17 cellular contexts compared by ENCODE assay signal in genomic region chr11:46564459-46564858, GRCh38. TPM values are rescaled to one million over a fixed set of nuclear protein-coding genes. Genes with fewer than 3 reads are reported as not detected.
DNase-seq lines count a peak whose midpoint lies in the region; ATAC-seq, FAIRE-seq and TF ChIP-seq lines count a peak whose summit lies in the region.
"Had no signal": no experiment of that assay in that cellular context is flagged by ENCODE, and none has a peak within 500 bp of the region (broad histone marks: within the 10 kb centered on the region; RNA-seq: fewer than 3 reads in every experiment).

No MANE protein-coding gene starts in this region.

- no peak overlapping the region for H2AFZ ChIP-seq in K562 (ENCODE audit: low read depth, low read length)

- no peak for TF ChIP-seq RAD21 in K562 (CRISPR knock-in tag; conservative IDR thresholded peaks at IDR 0.05 in 1 of 2, IDR thresholded peaks at IDR 0.05 in 1 of 2)

- TF ChIP-seq EP300 in K562 (IDR thresholded peaks at IDR 0.05; ENCODE audit: low read length) = no peak

- POLR2A ChIA-PET in K562 (lab: Yijun Ruan, JAX) = interaction anchor here (1.0 kb wide), 1 partner anchor 17 kb away, joined by 3 read pairs; no protein-coding TSS in a partner anchor

- H3K4me1 ChIP-seq in K562 (replicated peaks in 1 of 2; ENCODE audit: control insufficient read depth in 2 of 2, insufficient read depth in 2 of 2, low read length in 2 of 2) (peaks cover 4 to 11% of the 10 kb centered on the region in 2 experiments; a peak in 2 of 5 replicates), tibial artery (peaks cover 0 to 28% (median 11%) of the 10 kb centered on the region in 4 donors)

- no peak for FAIRE-seq in K562 (lab: Jason Lieb, UNC)
- FAIRE-seq: islet of Langerhans had no signal

- H4K20me1 ChIP-seq in K562 (replicated peaks; ENCODE audit: control insufficient read depth, insufficient read depth, low read length) = peaks cover 8% of the 10 kb centered on the region; the same call in 1 of the 2 replicates

- H3K4me3 ChIP-seq in K562 (no peak overlapping the region), tibial artery (no peak overlapping the region)
- H3K4me3 ChIP-seq: gastrocnemius medialis, sigmoid colon, upper lobe of right lung had no signal

- no peaks in the 10 kb centered on the region for H3K9me1 ChIP-seq in K562 (ENCODE audit: control insufficient read depth, insufficient read depth, low read length)

- intact Hi-C loops in K562 (cut with micrococcal nuclease) = loop anchor here (5.0 kb wide), 1 partner anchor 53 kb away; the partner anchor contains the start of genes ATG13 and HARBI1
- intact Hi-C loops in tibial artery (cut with DNase I; ENCODE audit: low total_unique reads) = no loop called here

- H3K9me3 ChIP-seq in K562 (replicated peaks; ENCODE audit: control insufficient read depth, insufficient read depth, low read depth, low read length) (no peaks in the 10 kb centered on the region), tibial artery (no peaks in the 10 kb centered on the region)
- H3K9me3 ChIP-seq: gastrocnemius medialis, sigmoid colon, upper lobe of right lung had no signal

- WGBS in K562 (ENCODE audit: insufficient coverage, low coverage, missing lambda C conversion rate) = 73% methylated on average over 1 of the region's 1 CpG

- ATAC-seq in K562 = no peak
- ATAC-seq: gastrocnemius medialis; stimulated activated naive B cell treated with anti-CD40 and anti-IgM and Interleukin-4, amounts not matched to agents 10 μg/mL and 1 μg/mL and 100 μg/mL, for 72 hours; upper lobe of right lung had no signal

- no peak overlapping the region for H3K4me2 ChIP-seq in K562 (ENCODE audit: insufficient read depth, low read length)

- TF ChIP-seq CTCF in K562 (IDR thresholded peaks at IDR 0.05 in 2 of 3, conservative IDR thresholded peaks at IDR 0.05 in 1 of 3; ENCODE audit: insufficient read depth in 2 of 3, low read depth in 1 of 3, low read length in 3 of 3) (no peak), tibial artery (IDR thresholded peaks at IDR 0.05) (no peak)

- in situ Hi-C loops in K562 (cut with MboI) = no loop called here

- H3K36me3 ChIP-seq in K562 (ENCODE audit: control insufficient read depth, insufficient read depth, low read length) = no peaks in the 10 kb centered on the region
- H3K36me3 ChIP-seq in tibial artery = no peaks in the 10 kb centered on the region
- H3K36me3 ChIP-seq: gastrocnemius medialis, sigmoid colon, upper lobe of right lung had no signal

- no TSS peak for BruUV-seq in K562 (replicated peaks; lab: Mats Ljungman, UMichigan)

- H3K27me3 ChIP-seq in K562 (ENCODE audit: control insufficient read depth in 2 of 2, insufficient read depth in 2 of 2, low read length in 2 of 2) (no peaks in the 10 kb centered on the region), tibial artery (no peaks in the 10 kb centered on the region)
- H3K27me3 ChIP-seq: gastrocnemius medialis, sigmoid colon, upper lobe of right lung had no signal

- TF ChIP-seq POLR2A in K562 (conservative IDR thresholded peaks at IDR 0.05) = no peak

- H3K27ac ChIP-seq in K562 (ENCODE audit: extremely low read depth, low read depth, low read length) = no peak overlapping the region
- no peak overlapping the region for H3K27ac ChIP-seq in tibial artery
- H3K27ac ChIP-seq: gastrocnemius medialis, sigmoid colon, upper lobe of right lung had no signal

- peak; percentile 44 for DNase-seq in GM03348 (ENCODE audit: low spot score)
- peak; percentile 67 for DNase-seq in M059J (ENCODE audit: low read depth)
- no peak for DNase-seq in K562 (ENCODE audit: extremely low read depth in 1 of 4, low spot score in 3 of 4)
- DNase-seq in kidney tubule cell (ENCODE audit: low spot score) = peak; percentile 40
- no peak for DNase-seq in occipital lobe (lab: John Stamatoyannopoulos, UW)
- DNase-seq in NAMALWA (ENCODE audit: low spot score) = no peak
- DNase-seq in KG1 (lab: John Stamatoyannopoulos, UW) = no peak
- DNase-seq in tibial artery = no peak
- DNase-seq: anterior cingulate cortex; gastrocnemius medialis; GDM1; NCI-H2171; NK-92 treated with Interleukin-12 subunit alpha and Interleukin-12 subunit beta, amount 100 ng/mL, for 24 hours; sigmoid colon; stimulated activated naive B cell treated with anti-CD40 and anti-IgM and Interleukin-4, amounts not matched to agents 10 μg/mL and 1 μg/mL and 100 μg/mL, for 72 hours; upper lobe of right lung had no signal

- CTCF ChIA-PET in K562 (lab: Yijun Ruan, JAX; ENCODE audit: low intra/inter-chr PET ratio) = no interaction called here

- H3K9ac ChIP-seq in K562 (ENCODE audit: insufficient read depth in 1 of 2, low read depth in 2 of 2, low read length in 2 of 2) = no peak overlapping the region

- H3K79me2 ChIP-seq in K562 (ENCODE audit: control insufficient read depth, insufficient read depth, low read length) = peaks cover 60% of the 10 kb centered on the region

TF ChIP-seq in K562, 482 proteins besides CTCF, POLR2A, EP300 and RAD21 (continues in another document):
- no peak for TF ChIP-seq MAFG (tag; conservative IDR thresholded peaks at IDR 0.05)

RNA-seq across cellular contexts. Expression of gene AMBRA1, which starts 29.4 kb away (rescaled TPM):
- 28.6 and 32.2 TPM in 2 replicates for total RNA-seq in M059J (2014; rRNA removed; shearing (Covaris generic))
- total RNA-seq in K562 (2011; cell fraction: chromatin; rRNA removed; ENCODE audit: low replicate concordance) = 101 and 115 TPM in 2 replicates
- 57.9 and 61.2 TPM in 2 replicates for total RNA-seq in K562 (2011; cell fraction: nucleolus; rRNA removed)
- 63.4 and 66.6 TPM in 2 replicates for total RNA-seq in K562 (2011; cell fraction: nucleoplasm; rRNA removed)
- 20.4 and 21.0 TPM in 2 replicates for total RNA-seq in K562 (2014; rRNA removed)
- 10.1 and 13.4 TPM in 2 replicates for total RNA-seq in K562 (2014; rRNA removed; fragmentation: Illumina TruSeq; extraction: Trizol)
- 13.0 and 13.1 TPM in 2 replicates for total RNA-seq in K562 (2015; rRNA removed; fragmentation: Illumina TruSeq; extraction: Trizol)
- total RNA-seq in K562 (2021) = 24.5 and 27.9 TPM in 2 replicates
- 6.6 and 9.8 TPM in 2 replicates for polyA plus RNA-seq in K562 (2011; rRNA removed)
- polyA plus RNA-seq in K562 (2011; cell fraction: cytosol; rRNA removed) = 8.8 and 11.9 TPM in 2 replicates
- 19.4 and 22.2 TPM in 2 replicates for polyA plus RNA-seq in K562 (2011; cell fraction: nucleus; rRNA removed)
- polyA plus RNA-seq in K562 (2012) = 16.0 and 22.2 TPM in 2 replicates
- polyA plus RNA-seq in K562 (2014; fragmentation: Illumina TruSeq; extraction: Trizol) = 12.5 and 13.0 TPM in 2 replicates
- under 1 TPM; 0.15 to 0.39 TPM for polyA plus RNA-seq in K562 (2014; fragmentation: Nextera tagmentation; extraction: Ambion mirVana)
- 8.9 and 9.9 TPM in 2 replicates for polyA plus RNA-seq in K562 (2014; rRNA removed)
- 26.5 and 28.3 TPM in 2 replicates for polyA minus RNA-seq in K562 (2011; rRNA and poly(A)+ RNA removed)
- 20.2 and 25.0 TPM in 2 replicates for polyA minus RNA-seq in K562 (2011; cell fraction: cytosol; rRNA and poly(A)+ RNA removed)
- polyA minus RNA-seq in K562 (2011; cell fraction: nucleus; rRNA and poly(A)+ RNA removed) = 28.8 and 48.7 TPM in 2 replicates
- total RNA-seq in occipital lobe = 27.1 TPM

RNA-seq across cellular contexts. Expression of gene HARBI1, which starts 52.6 kb away (rescaled TPM):
- 5.3 and 6.4 TPM in 2 replicates for total RNA-seq in M059J (2014; rRNA removed; shearing (Covaris generic))
- total RNA-seq in K562 (2011; cell fraction: chromatin; rRNA removed; ENCODE audit: low replicate concordance) = 7.3 and 8.5 TPM in 2 replicates
- 6.8 and 8.2 TPM in 2 replicates for total RNA-seq in K562 (2011; cell fraction: nucleolus; rRNA removed)
- total RNA-seq in K562 (2011; cell fraction: nucleoplasm; rRNA removed) = 6.0 and 6.3 TPM in 2 replicates
- total RNA-seq in K562 (2014; rRNA removed) = 4.1 and 4.3 TPM in 2 replicates
- 5.6 and 6.0 TPM in 2 replicates for total RNA-seq in K562 (2014; rRNA removed; fragmentation: Illumina TruSeq; extraction: Trizol)
- 4.9 and 6.9 TPM in 2 replicates for total RNA-seq in K562 (2015; rRNA removed; fragmentation: Illumina TruSeq; extraction: Trizol)
- total RNA-seq in K562 (2021) = 5.5 and 5.8 TPM in 2 replicates
- 4.7 and 5.5 TPM in 2 replicates for polyA plus RNA-seq in K562 (2011; rRNA removed)
- 4.9 and 5.5 TPM in 2 replicates for polyA plus RNA-seq in K562 (2011; cell fraction: cytosol; rRNA removed)
- 3.5 and 4.0 TPM in 2 replicates for polyA plus RNA-seq in K562 (2011; cell fraction: nucleus; rRNA removed)
- polyA plus RNA-seq in K562 (2012) = 5.9 and 6.1 TPM in 2 replicates
- 5.3 and 6.0 TPM in 2 replicates for polyA plus RNA-seq in K562 (2014; fragmentation: Illumina TruSeq; extraction: Trizol)
- polyA plus RNA-seq in K562 (2014; fragmentation: Nextera tagmentation; extraction: Ambion mirVana) = 1 to 10 TPM; 6.0 to 8.4 TPM
- polyA plus RNA-seq in K562 (2014; rRNA removed) = 3.5 and 6.1 TPM in 2 replicates
- polyA minus RNA-seq in K562 (2011; rRNA and poly(A)+ RNA removed) = 6.3 and 6.9 TPM in 2 replicates
- 2.4 and 3.1 TPM in 2 replicates for polyA minus RNA-seq in K562 (2011; cell fraction: cytosol; rRNA and poly(A)+ RNA removed)
- 2.4 and 3.6 TPM in 2 replicates for polyA minus RNA-seq in K562 (2011; cell fraction: nucleus; rRNA and poly(A)+ RNA removed)
- total RNA-seq in occipital lobe = 6.7 TPM

RNA-seq across cellular contexts. Expression of gene ATG13, which starts 52.9 kb away (rescaled TPM):
- 83.7 and 95.0 TPM in 2 replicates for total RNA-seq in M059J (2014; rRNA removed; shearing (Covaris generic))
- total RNA-seq in K562 (2011; cell fraction: chromatin; rRNA removed; ENCODE audit: low replicate concordance) = 112 and 117 TPM in 2 replicates
- total RNA-seq in K562 (2011; cell fraction: nucleolus; rRNA removed) = 77.5 and 112 TPM in 2 replicates
- total RNA-seq in K562 (2011; cell fraction: nucleoplasm; rRNA removed) = 88.6 and 94.3 TPM in 2 replicates
- total RNA-seq in K562 (2014; rRNA removed) = 46.6 and 54.4 TPM in 2 replicates
- 26.0 and 27.2 TPM in 2 replicates for total RNA-seq in K562 (2014; rRNA removed; fragmentation: Illumina TruSeq; extraction: Trizol)
- 23.3 and 24.5 TPM in 2 replicates for total RNA-seq in K562 (2015; rRNA removed; fragmentation: Illumina TruSeq; extraction: Trizol)
- total RNA-seq in K562 (2021) = 52.2 and 61.5 TPM in 2 replicates
- 56.9 and 66.1 TPM in 2 replicates for polyA plus RNA-seq in K562 (2011; rRNA removed)
- polyA plus RNA-seq in K562 (2011; cell fraction: cytosol; rRNA removed) = 72.0 and 89.0 TPM in 2 replicates
- 128 and 150 TPM in 2 replicates for polyA plus RNA-seq in K562 (2011; cell fraction: nucleus; rRNA removed)
- 33.0 and 68.6 TPM in 2 replicates for polyA plus RNA-seq in K562 (2012)
- polyA plus RNA-seq in K562 (2014; fragmentation: Illumina TruSeq; extraction: Trizol) = 36.5 and 38.1 TPM in 2 replicates
- polyA plus RNA-seq in K562 (2014; fragmentation: Nextera tagmentation; extraction: Ambion mirVana) = 10 to 100 TPM; 13.1 to 15.6 TPM
- polyA plus RNA-seq in K562 (2014; rRNA removed) = 49.5 and 58.8 TPM in 2 replicates
- 48.2 and 57.6 TPM in 2 replicates for polyA minus RNA-seq in K562 (2011; rRNA and poly(A)+ RNA removed)
- polyA minus RNA-seq in K562 (2011; cell fraction: cytosol; rRNA and poly(A)+ RNA removed) = 28.3 and 42.0 TPM in 2 replicates
- polyA minus RNA-seq in K562 (2011; cell fraction: nucleus; rRNA and poly(A)+ RNA removed) = 36.8 and 48.7 TPM in 2 replicates
- total RNA-seq in occipital lobe = 54.3 TPM

Comparison
In these comparisons a context has a peak if more than half of its experiments do, and no peak if none do; other contexts are left out.
1. DNase-seq: peak in GM03348 (single experiment), M059J (single experiment) and kidney tubule cell (single experiment); none in K562 (0 of 4), occipital lobe (single experiment), NAMALWA (single experiment), KG1 (single experiment) and tibial artery (0 of 2).